ENCODE assay signal across 30 cellular contexts in genomic region chr11:7589861-7590260, GRCh38.
"Had no signal": no experiment of that assay in that cellular context is flagged by ENCODE, and none has a peak within 500 bp of the region (broad histone marks: within the 10 kb centered on the region; RNA-seq: fewer than 3 reads in every experiment).

No MANE protein-coding gene starts in this region.

- H3K9me3 Mint-ChIP-seq: activated CD4-positive, alpha-beta memory T cell treated with anti-CD3 and anti-CD28 coated beads, Interleukin-2, amount 10 ng/mL, durations not matched to agents 7 days and 5 days; activated CD4-positive, alpha-beta T cell treated with anti-CD3 and anti-CD28 coated beads, Interleukin-2, amount 10 ng/mL, durations not matched to agents 7 days and 5 days; activated naive CD4-positive, alpha-beta T cell treated with anti-CD3 and anti-CD28 coated beads, Interleukin-2, amount 10 ng/mL, durations not matched to agents 7 days and 5 days; activated naive CD8-positive, alpha-beta T cell treated with anti-CD3 and anti-CD28 coated beads for 36 hours; activated T-cell treated with anti-CD3 and anti-CD28 coated beads, Interleukin-2, amount 50 U/mL, for 72 hours; activated T-helper 2 cell treated with anti-CD3 and anti-CD28 coated beads, Interferon-gamma antibody, Interleukin-2, Interleukin-4, amounts not matched to agents 10 μg/mL and 5 μg/mL and 100 μg/mL, durations not matched to agents 14 hours and 24 hours and 36 hours; IgD-negative memory B cell had no signal

- H3K4me3 ChIP-seq: MG63, SJCRH30 had no signal

- H3K27me3 ChIP-seq: MG63, SJCRH30 had no signal

- H3K27me3 Mint-ChIP-seq: activated CD4-positive, alpha-beta memory T cell treated with anti-CD3 and anti-CD28 coated beads, Interleukin-2, amount 10 ng/mL, durations not matched to agents 7 days and 5 days; activated CD4-positive, alpha-beta T cell treated with anti-CD3 and anti-CD28 coated beads, Interleukin-2, amount 10 ng/mL, durations not matched to agents 7 days and 5 days; activated naive CD8-positive, alpha-beta T cell treated with anti-CD3 and anti-CD28 coated beads for 36 hours; IgD-negative memory B cell had no signal

- ATAC-seq: activated T-cell treated with anti-CD3 and anti-CD28 coated beads, Interleukin-2, amount 50 U/mL, for 72 hours; Panc1 had no signal

- H3K4me3 Mint-ChIP-seq: activated CD4-positive, alpha-beta memory T cell treated with anti-CD3 and anti-CD28 coated beads, Interleukin-2, amount 10 ng/mL, durations not matched to agents 7 days and 5 days; activated CD4-positive, alpha-beta T cell treated with anti-CD3 and anti-CD28 coated beads, Interleukin-2, amount 10 ng/mL, durations not matched to agents 7 days and 5 days; activated naive CD4-positive, alpha-beta T cell treated with anti-CD3 and anti-CD28 coated beads, Interleukin-2, amount 10 ng/mL, durations not matched to agents 7 days and 5 days; activated naive CD8-positive, alpha-beta T cell treated with anti-CD3 and anti-CD28 coated beads for 36 hours; activated T-cell treated with anti-CD3 and anti-CD28 coated beads, Interleukin-2, amount 50 U/mL, for 72 hours; IgD-negative memory B cell had no signal

- DNase-seq: activated CD4-positive, alpha-beta memory T cell treated with anti-CD3 and anti-CD28 coated beads, Interleukin-2, amount 10 ng/mL, durations not matched to agents 7 days and 5 days; activated CD4-positive, alpha-beta T cell treated with anti-CD3 and anti-CD28 coated beads, Interleukin-2, amount 10 ng/mL, durations not matched to agents 7 days and 5 days; activated CD4-positive, CD25-positive, alpha-beta regulatory T cell; activated gamma-delta T cell treated with Interleukin-2 at 50 U/mL for 16 hours; activated naive CD4-positive, alpha-beta T cell treated with anti-CD3 and anti-CD28 coated beads, Interleukin-2, amount 10 ng/mL, durations not matched to agents 7 days and 5 days; activated naive CD8-positive, alpha-beta T cell treated with anti-CD3 and anti-CD28 coated beads for 36 hours; activated T-cell treated with anti-CD3 and anti-CD28 coated beads for 4 hours; activated T-cell treated with anti-CD3 and anti-CD28 coated beads, Interleukin-2, amount 50 U/mL, for 72 hours; anterior cingulate cortex; KG1; MG63; MV-4-11; NCI-H1092 treated with DMSO at 0.1 percent for 48 hours; NCI-H1417 treated with DMSO at 0.1 percent for 48 hours; NCI-H1694 treated with DMSO at 0.1 percent for 48 hours; NCI-H2029 treated with DMSO at 0.1 percent for 48 hours; NCI-H345; NCI-H510A; NCI-H526 treated with DMSO at 0.1 percent for 48 hours; NCI-H82; OCI-M1; Right ventricle myocardium superior; RPMI8226; SJCRH30; SK-N-SH; T-helper 1 cell had no signal

- H3K36me3 ChIP-seq: MG63, SJCRH30 had no signal

- H3K27ac ChIP-seq: SJCRH30, VCaP had no signal

- H3K4me1 ChIP-seq: SJCRH30 had no signal

- H3K27ac Mint-ChIP-seq: activated CD4-positive, alpha-beta memory T cell treated with anti-CD3 and anti-CD28 coated beads, Interleukin-2, amount 10 ng/mL, durations not matched to agents 7 days and 5 days; activated CD4-positive, alpha-beta T cell treated with anti-CD3 and anti-CD28 coated beads, Interleukin-2, amount 10 ng/mL, durations not matched to agents 7 days and 5 days; activated naive CD4-positive, alpha-beta T cell treated with anti-CD3 and anti-CD28 coated beads, Interleukin-2, amount 10 ng/mL, durations not matched to agents 7 days and 5 days; activated naive CD8-positive, alpha-beta T cell treated with anti-CD3 and anti-CD28 coated beads for 36 hours; activated T-cell treated with anti-CD3 and anti-CD28 coated beads, Interleukin-2, amount 50 U/mL, for 72 hours; activated T-helper 2 cell treated with anti-CD3 and anti-CD28 coated beads, Interferon-gamma antibody, Interleukin-2, Interleukin-4, amounts not matched to agents 10 μg/mL and 5 μg/mL and 100 μg/mL, durations not matched to agents 14 hours and 24 hours and 36 hours; IgD-negative memory B cell had no signal

- H3K9me3 ChIP-seq: MG63, SJCRH30, SK-N-SH had no signal
